In the genomic region with DNA sequence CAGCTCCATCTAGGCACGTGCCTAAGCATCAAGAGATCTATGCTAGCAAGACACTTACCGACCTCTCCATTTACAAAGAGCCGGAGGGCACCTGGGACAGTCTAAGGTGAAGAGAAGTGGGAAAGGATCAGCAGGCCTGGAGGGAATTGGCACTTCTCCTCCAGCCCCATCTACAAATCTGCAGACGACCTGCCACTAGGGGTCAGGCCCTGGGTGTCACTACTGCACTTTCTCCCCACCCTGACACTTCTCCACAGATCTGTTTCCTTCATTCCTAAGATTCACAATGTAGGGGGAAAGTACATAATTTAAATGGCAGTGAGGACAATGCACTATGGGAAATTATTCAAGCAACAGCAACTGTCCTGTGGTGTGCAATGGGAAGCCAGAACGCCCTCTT, we compare ENCODE assay signal across 15 cellular contexts. TPM values are rescaled to one million over a fixed set of nuclear protein-coding genes. Genes with fewer than 3 reads are reported as not detected.
DNase-seq lines count a peak whose midpoint lies in the region; ATAC-seq and TF ChIP-seq lines count a peak whose summit lies in the region.
"Had no signal": no experiment of that assay in that cellular context is flagged by ENCODE, and none has a peak within 500 bp of the region (broad histone marks: within the 10 kb centered on the region; RNA-seq: fewer than 3 reads in every experiment).

No MANE protein-coding gene starts in this region.

- H3K4me2 ChIP-seq in OCI-LY3 (ENCODE audit: low read length) = no peak overlapping the region

- H3K4me1 ChIP-seq in OCI-LY3 (ENCODE audit: low read length) = no peaks in the 10 kb centered on the region
- no peaks in the 10 kb centered on the region for H3K4me1 ChIP-seq in naive thymus-derived CD4-positive, alpha-beta T cell (ENCODE audit: control insufficient read depth in 2 of 2, insufficient read depth in 2 of 2, low read length in 2 of 2)

- H3K27me3 Mint-ChIP-seq in naive thymus-derived CD4-positive, alpha-beta T cell = no peaks in the 10 kb centered on the region
- H3K27me3 Mint-ChIP-seq: activated naive CD4-positive, alpha-beta T cell treated with anti-CD3 and anti-CD28 coated beads, Interleukin-2, amount 50 U/mL, for 24 hours; CD4-positive, CD25-positive, alpha-beta regulatory T cell; effector memory CD8-positive, alpha-beta T cell; progenitor cell of endocrine pancreas had no signal

- ATAC-seq in naive thymus-derived CD4-positive, alpha-beta T cell = no peak
- no peak for ATAC-seq in Right ventricle myocardium superior (ENCODE audit: poor library complexity)
- no peak for ATAC-seq in GM21526 (IDR thresholded peaks at IDR 0.05; ENCODE audit: low FRiP score, unreplicated experiment)
- ATAC-seq: effector memory CD8-positive, alpha-beta T cell had no signal

- in situ Hi-C loops in GM13976 (cut with MboI; ENCODE audit: low sequenced_read_pairs, unreplicated experiment) = no loop called here

- TF ChIP-seq CTCF in GM13976 (IDR thresholded peaks at IDR 0.05; ENCODE audit: borderline replicate concordance, control extremely low read depth, extremely low read depth, insufficient read depth, missing control alignments) (peak; percentile 23), OCI-LY3 (IDR thresholded peaks at IDR 0.05; ENCODE audit: low read depth, low read length) (peak; percentile 42), kidney epithelial cell (IDR thresholded peaks at IDR 0.05; ENCODE audit: insufficient read depth, low read length, poor library complexity, severe bottlenecking) (peak; percentile 18)

- intact Hi-C loops in naive thymus-derived CD4-positive, alpha-beta T cell (cut with micrococcal nuclease) = no loop called here
- intact Hi-C loops in Right ventricle myocardium superior (cut with DNase I) = no loop called here

- CTCF ChIA-PET in naive thymus-derived CD4-positive, alpha-beta T cell (lab: Charles Lee) = no interaction called here

- DNase-seq in GM13976 (ENCODE audit: low spot score) = no peak
- no peak for DNase-seq in kidney epithelial cell (ENCODE audit: low read depth)
- no peak for DNase-seq in naive thymus-derived CD4-positive, alpha-beta T cell
- DNase-seq in Right ventricle myocardium superior = no peak
- DNase-seq: effector memory CD8-positive, alpha-beta T cell; foreskin melanocyte had no signal

- no peak overlapping the region for H3K27ac Mint-ChIP-seq in naive thymus-derived CD4-positive, alpha-beta T cell
- H3K27ac Mint-ChIP-seq: activated naive CD4-positive, alpha-beta T cell treated with anti-CD3 and anti-CD28 coated beads, Interleukin-2, amount 50 U/mL, for 24 hours; CD4-positive, CD25-positive, alpha-beta regulatory T cell; effector memory CD8-positive, alpha-beta T cell; progenitor cell of endocrine pancreas had no signal

- H4K20me1 ChIP-seq in OCI-LY3 (ENCODE audit: insufficient read depth, low read length) = no peaks in the 10 kb centered on the region

- no peak overlapping the region for H3K9ac ChIP-seq in OCI-LY3 (ENCODE audit: low read length)

- H3K4me3 ChIP-seq in OCI-LY3 (ENCODE audit: low read length) (no peak overlapping the region), kidney epithelial cell (ENCODE audit: low read depth, low read length) (no peak overlapping the region)
- H3K4me3 ChIP-seq in naive thymus-derived CD4-positive, alpha-beta T cell (ENCODE audit: low read length) = no peak overlapping the region
- H3K4me3 ChIP-seq: cardiac muscle cell, thoracic aorta had no signal

- H3K36me3 ChIP-seq in OCI-LY3 (replicated peaks; ENCODE audit: low read depth, low read length) (no peaks in the 10 kb centered on the region), kidney epithelial cell (ENCODE audit: control insufficient read depth, insufficient read depth, low read length) (peaks cover 1% of the 10 kb centered on the region)
- H3K36me3 ChIP-seq in naive thymus-derived CD4-positive, alpha-beta T cell (ENCODE audit: control insufficient read depth in 2 of 3, insufficient read depth in 3 of 3, low read length in 3 of 3) = peaks cover 0 to 82% (median 0%) of the 10 kb centered on the region in 3 experiments

- H3K36me3 Mint-ChIP-seq in naive thymus-derived CD4-positive, alpha-beta T cell = peaks cover 10 to 65% (median 26%) of the 10 kb centered on the region in 5 donors

- no peaks in the 10 kb centered on the region for H3K27me3 ChIP-seq in OCI-LY3 (ENCODE audit: low read depth, low read length)
- no peaks in the 10 kb centered on the region for H3K27me3 ChIP-seq in kidney epithelial cell (ENCODE audit: control insufficient read depth, insufficient read depth, low read length)
- H3K27me3 ChIP-seq in naive thymus-derived CD4-positive, alpha-beta T cell (ENCODE audit: control insufficient read depth in 2 of 2, insufficient read depth in 2 of 2, low read length in 2 of 2) = no peaks in the 10 kb centered on the region
- H3K27me3 ChIP-seq: cardiac muscle cell had no signal

- H3K9me3 Mint-ChIP-seq in naive thymus-derived CD4-positive, alpha-beta T cell = no peaks in the 10 kb centered on the region
- H3K9me3 Mint-ChIP-seq: activated naive CD4-positive, alpha-beta T cell treated with anti-CD3 and anti-CD28 coated beads, Interleukin-2, amount 50 U/mL, for 24 hours; CD4-positive, CD25-positive, alpha-beta regulatory T cell; effector memory CD8-positive, alpha-beta T cell had no signal

- H3K27ac ChIP-seq in OCI-LY3 (ENCODE audit: low read length) = no peak overlapping the region
- no peak overlapping the region for H3K27ac ChIP-seq in naive thymus-derived CD4-positive, alpha-beta T cell (ENCODE audit: low read depth, low read length)
- H3K27ac ChIP-seq: cardiac muscle cell, thoracic aorta had no signal

- H3K4me3 Mint-ChIP-seq in naive thymus-derived CD4-positive, alpha-beta T cell = no peak overlapping the region
- H3K4me3 Mint-ChIP-seq: activated naive CD4-positive, alpha-beta T cell treated with anti-CD3 and anti-CD28 coated beads, Interleukin-2, amount 50 U/mL, for 24 hours; CD4-positive, CD25-positive, alpha-beta regulatory T cell; effector memory CD8-positive, alpha-beta T cell had no signal

- H2AFZ ChIP-seq in OCI-LY3 (ENCODE audit: low read depth, low read length) = no peak overlapping the region

- H3K9me3 ChIP-seq in OCI-LY3 (ENCODE audit: insufficient read depth, low read length) = no peaks in the 10 kb centered on the region
- H3K9me3 ChIP-seq in naive thymus-derived CD4-positive, alpha-beta T cell (ENCODE audit: control insufficient read depth in 2 of 3, low read length in 3 of 3) = no peaks in the 10 kb centered on the region
- H3K9me3 ChIP-seq: thoracic aorta had no signal

- POLR2A ChIA-PET in naive thymus-derived CD4-positive, alpha-beta T cell (lab: Charles Lee) = no interaction called here

- H3K4me1 Mint-ChIP-seq in naive thymus-derived CD4-positive, alpha-beta T cell = no peaks in the 10 kb centered on the region
- H3K4me1 Mint-ChIP-seq: activated naive CD4-positive, alpha-beta T cell treated with anti-CD3 and anti-CD28 coated beads, Interleukin-2, amount 50 U/mL, for 24 hours; CD4-positive, CD25-positive, alpha-beta regulatory T cell had no signal

- H3K79me2 ChIP-seq in OCI-LY3 (ENCODE audit: low read length) = no peaks in the 10 kb centered on the region

RNA-seq across cellular contexts. Expression of gene MKS1, which starts 8.1 kb away (rescaled TPM):
- total RNA-seq in kidney epithelial cell = 16.8 and 17.5 TPM in 2 replicates
- 10 to 100 TPM in 4 of 5 experiments, 1 to 10 TPM in 1; 10.0 to 29.1 (median 19.7) TPM for total RNA-seq in naive thymus-derived CD4-positive, alpha-beta T cell
- polyA plus RNA-seq in naive thymus-derived CD4-positive, alpha-beta T cell = 10 to 100 TPM; 13.5 to 14.5 TPM
- total RNA-seq in Right ventricle myocardium superior = 7.9 TPM

RNA-seq across cellular contexts. Expression of gene EPX, which starts 18.4 kb away (rescaled TPM):
- total RNA-seq in kidney epithelial cell (not detected in 2 replicates), Right ventricle myocardium superior (not detected)
- not detected for total RNA-seq in naive thymus-derived CD4-positive, alpha-beta T cell
- not detected for polyA plus RNA-seq in naive thymus-derived CD4-positive, alpha-beta T cell
- total RNA-seq: cardiac muscle cell; CD4-positive, CD25-positive, alpha-beta regulatory T cell; G401; progenitor cell of endocrine pancreas; thoracic aorta had no signal
- polyA plus RNA-seq: cardiac muscle cell; CD4-positive, CD25-positive, alpha-beta regulatory T cell had no signal

RNA-seq across cellular contexts. Expression of gene LPO, which starts 27.5 kb away (rescaled TPM):
- total RNA-seq in kidney epithelial cell = 0.17 and 0.48 TPM in 2 replicates
- total RNA-seq in naive thymus-derived CD4-positive, alpha-beta T cell = under 1 TPM in 2 of 5 experiments, not detected in 3; 0.13 to 0.15 TPM
- polyA plus RNA-seq in naive thymus-derived CD4-positive, alpha-beta T cell = not detected
- total RNA-seq in Right ventricle myocardium superior = not detected
- total RNA-seq: cardiac muscle cell, G401, H4, progenitor cell of endocrine pancreas, thoracic aorta had no signal
- polyA plus RNA-seq: cardiac muscle cell had no signal

RNA-seq across cellular contexts. Expression of gene OR4D2, which starts 44.1 kb away (rescaled TPM):
- total RNA-seq in kidney epithelial cell (not detected in 2 replicates), Right ventricle myocardium superior (not detected)
- not detected for total RNA-seq in naive thymus-derived CD4-positive, alpha-beta T cell
- polyA plus RNA-seq in naive thymus-derived CD4-positive, alpha-beta T cell = not detected
- total RNA-seq: cardiac muscle cell; CD4-positive, CD25-positive, alpha-beta regulatory T cell; G401; H4; progenitor cell of endocrine pancreas; thoracic aorta had no signal
- polyA plus RNA-seq: cardiac muscle cell; CD4-positive, CD25-positive, alpha-beta regulatory T cell had no signal
